Comparison of ENCODE assay signal across 9 cellular contexts in the genomic region with DNA sequence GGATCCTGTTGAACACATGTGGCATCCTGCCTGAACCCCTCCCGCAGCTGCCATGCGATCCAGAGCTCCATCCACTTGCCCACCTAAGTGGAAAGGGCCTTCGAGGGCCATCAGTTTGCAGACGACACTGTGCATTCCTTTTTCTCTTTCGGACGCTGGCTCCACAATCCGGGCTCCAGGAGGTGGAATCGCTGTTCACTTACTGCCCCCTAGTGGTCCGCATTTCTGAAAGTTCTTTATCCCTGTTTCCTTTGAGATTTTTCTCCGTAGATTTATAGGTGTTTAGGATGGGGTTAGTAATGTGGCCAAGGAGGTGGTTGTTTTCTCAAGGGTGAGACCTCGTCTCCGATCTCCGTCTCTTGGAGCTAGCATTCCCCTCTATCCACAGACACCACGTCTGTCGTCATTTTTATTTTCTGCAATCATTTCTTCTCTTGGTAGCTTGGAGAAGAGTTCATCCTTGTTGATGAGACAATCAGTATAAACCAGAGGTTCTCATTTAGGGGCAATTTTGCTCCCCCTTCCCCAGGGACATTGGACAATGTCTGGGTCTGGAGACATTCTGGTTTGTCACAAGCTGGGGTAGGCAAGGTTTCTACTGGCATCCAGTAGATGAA.
A peak's percentile ranks its signal among the peaks of the same experiment; 100 is the strongest.
DNase-seq lines count a peak whose midpoint lies in the region; ATAC-seq, FAIRE-seq and TF ChIP-seq lines count a peak whose summit lies in the region.
"Had no signal": no experiment of that assay in that cellular context is flagged by ENCODE, and none has a peak within 500 bp of the region (broad histone marks: within the 10 kb centered on the region; RNA-seq: fewer than 3 reads in every experiment).

No MANE protein-coding gene starts in this region.

- H3K36me3 Mint-ChIP-seq in WTC11: peaks cover 7% of the 10 kb centered on the region
- H3K36me3 Mint-ChIP-seq: memory B cell had no signal

- DNase-seq in activated gamma-delta T cell treated with Interleukin-2 at 50 U/mL for 16 hours (peak; percentile 8), activated gamma-delta T cell (lab: John Stamatoyannopoulos, UW) (no peak), NB4 (ENCODE audit: low read depth) (peak; percentile 42), WTC11 (ENCODE audit: low spot score) (peak; percentile 67), mesendoderm (peak; percentile 74), thyroid gland (peak; percentile 74 to 82)

- intact Hi-C loops in thyroid gland (cut with DNase I): loop anchor here (10.0 kb wide), 1 partner anchor 524 kb away; no protein-coding TSS in a partner anchor

- H3K56ac ChIP-seq in mesendoderm (ENCODE audit: low read length): no peak overlapping the region

- H3K79me1 ChIP-seq in mesendoderm (ENCODE audit: low read length): no peaks in the 10 kb centered on the region

- H4K8ac ChIP-seq in mesendoderm (ENCODE audit: low read depth, low read length): no peak overlapping the region

- H3K4me2 ChIP-seq in mesendoderm (ENCODE audit: low read length): no peak overlapping the region

- H3K9me3 ChIP-seq in thyroid gland: no peaks in the 10 kb centered on the region

- no peaks in the 10 kb centered on the region for H3K4me1 ChIP-seq in mesendoderm (ENCODE audit: control insufficient read depth, low read depth, low read length)
- peaks cover 6 to 7% of the 10 kb centered on the region in 2 donors for H3K4me1 ChIP-seq in thyroid gland

- H3K27me3 Mint-ChIP-seq in WTC11 (ENCODE audit: low read depth): no peaks in the 10 kb centered on the region

- CTCF ChIA-PET in WTC11 (lab: Charles Lee): interaction anchor here (0.6 to 2.7 kb wide), 15 partner anchors 15 to 1204 kb away, joined by 3 to 15 read pairs (median 6); no protein-coding TSS in a partner anchor

- ATAC-seq in WTC11: peak; percentile 60
- no peak for ATAC-seq in HG02970 (IDR thresholded peaks at IDR 0.05; ENCODE audit: low FRiP score, unreplicated experiment)

- POLR2A ChIA-PET in WTC11 (lab: Charles Lee): interaction anchor here (0.6 to 1.0 kb wide), 2 partner anchors 212 to 948 kb away, joined by 3 to 4 read pairs; no protein-coding TSS in a partner anchor

- H3K9me3 Mint-ChIP-seq in WTC11: no peaks in the 10 kb centered on the region
- H3K9me3 Mint-ChIP-seq: memory B cell had no signal

- no peak overlapping the region for H3K18ac ChIP-seq in mesendoderm (ENCODE audit: low read length)

- H3K27ac Mint-ChIP-seq in WTC11: no peak overlapping the region
- H3K27ac Mint-ChIP-seq: memory B cell had no signal

- peaks cover 12% of the 10 kb centered on the region for H3K4me1 Mint-ChIP-seq in WTC11

- H3K27me3 ChIP-seq in mesendoderm (ENCODE audit: insufficient read depth, low read length, poor library complexity) (no peaks in the 10 kb centered on the region), thyroid gland (no peaks in the 10 kb centered on the region)

- H3K4me3 Mint-ChIP-seq in WTC11: no peak overlapping the region

- H3K27ac ChIP-seq in mesendoderm (ENCODE audit: low read depth, low read length) (no peak overlapping the region), thyroid gland (peak overlapping the region in 2 of 3 donors; percentile 56 to 72)

- H4K5ac ChIP-seq in mesendoderm (ENCODE audit: low read length): no peak overlapping the region

- H3K4me3 ChIP-seq in NB4 (ENCODE audit: low read depth, low read length) (no peak overlapping the region), mesendoderm (ENCODE audit: low read length) (no peak overlapping the region), thyroid gland (replicated peaks in 1 of 3) (no peak overlapping the region)

- H2BK15ac ChIP-seq in mesendoderm (replicated peaks; ENCODE audit: low read depth): no peak overlapping the region

- H3K23ac ChIP-seq in mesendoderm (ENCODE audit: low read length): no peak overlapping the region

- H2BK120ac ChIP-seq in mesendoderm (ENCODE audit: low read depth, low read length): no peak overlapping the region

- FAIRE-seq in endometrium (lab: Jason Lieb, UNC): peak; percentile 23

- no peak overlapping the region for H2BK5ac ChIP-seq in mesendoderm (ENCODE audit: low read length)

- H3K9ac ChIP-seq in mesendoderm (ENCODE audit: low read length): no peak overlapping the region

- no peak overlapping the region for H3K4ac ChIP-seq in mesendoderm (ENCODE audit: low read depth, low read length)

- H3K36me3 ChIP-seq in mesendoderm (ENCODE audit: control insufficient read depth, insufficient read depth, low read length) (no peaks in the 10 kb centered on the region), thyroid gland (peaks cover 2 to 25% of the 10 kb centered on the region in 2 donors)

- TF ChIP-seq POLR2A in NB4 (IDR thresholded peaks at IDR 0.05; ENCODE audit: extremely low read depth, insufficient read length) (no peak), thyroid gland (IDR thresholded peaks at IDR 0.05) (no peak)

- TF ChIP-seq CTCF in NB4 (IDR thresholded peaks at IDR 0.05; ENCODE audit: low read depth, low read length) (peak; percentile 44), WTC11 (IDR thresholded peaks at IDR 0.05) (peak; percentile 66), thyroid gland (IDR thresholded peaks at IDR 0.05) (peak; percentile 55 to 84 (median 72))

- WGBS in mesendoderm (ENCODE audit: extremely low coverage, insufficient coverage, low lambda C conversion rate): no CpG with 5 or more reads among the region's 15 CpGs
- WGBS in thyroid gland, 2 donors: 16 to 19% methylated on average over 15 of the region's 15 CpGs

- H2AK5ac ChIP-seq in mesendoderm (ENCODE audit: low read length): no peak overlapping the region

- no peaks in the 10 kb centered on the region for H3K79me2 ChIP-seq in mesendoderm (ENCODE audit: control insufficient read depth, insufficient read depth, low read length)

TF ChIP-seq in WTC11, 78 proteins besides CTCF, POLR2A, EP300 and RAD21 (continues in another document):
- TF ChIP-seq ZNF416 (CRISPR knock-in tag; IDR thresholded peaks at IDR 0.05): no peak
- TF ChIP-seq ZNF281 (CRISPR knock-in tag; IDR thresholded peaks at IDR 0.05): no peak
- no peak for TF ChIP-seq ZNF396 (CRISPR knock-in tag; IDR thresholded peaks at IDR 0.05; ENCODE audit: borderline replicate concordance)
- TF ChIP-seq ELF4 (CRISPR knock-in tag; IDR thresholded peaks at IDR 0.05; ENCODE audit: low read depth): no peak
- TF ChIP-seq ESRRA (CRISPR knock-in tag; IDR thresholded peaks at IDR 0.05; ENCODE audit: borderline replicate concordance): no peak
- TF ChIP-seq, protein P1, sequence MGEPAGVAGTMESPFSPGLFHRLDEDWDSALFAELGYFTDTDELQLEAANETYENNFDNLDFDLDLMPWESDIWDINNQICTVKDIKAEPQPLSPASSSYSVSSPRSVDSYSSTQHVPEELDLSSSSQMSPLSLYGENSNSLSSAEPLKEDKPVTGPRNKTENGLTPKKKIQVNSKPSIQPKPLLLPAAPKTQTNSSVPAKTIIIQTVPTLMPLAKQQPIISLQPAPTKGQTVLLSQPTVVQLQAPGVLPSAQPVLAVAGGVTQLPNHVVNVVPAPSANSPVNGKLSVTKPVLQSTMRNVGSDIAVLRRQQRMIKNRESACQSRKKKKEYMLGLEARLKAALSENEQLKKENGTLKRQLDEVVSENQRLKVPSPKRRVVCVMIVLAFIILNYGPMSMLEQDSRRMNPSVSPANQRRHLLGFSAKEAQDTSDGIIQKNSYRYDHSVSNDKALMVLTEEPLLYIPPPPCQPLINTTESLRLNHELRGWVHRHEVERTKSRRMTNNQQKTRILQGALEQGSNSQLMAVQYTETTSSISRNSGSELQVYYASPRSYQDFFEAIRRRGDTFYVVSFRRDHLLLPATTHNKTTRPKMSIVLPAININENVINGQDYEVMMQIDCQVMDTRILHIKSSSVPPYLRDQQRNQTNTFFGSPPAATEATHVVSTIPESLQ (CRISPR knock-in tag; IDR thresholded peaks at IDR 0.05): no peak
- TF ChIP-seq, protein P2, sequence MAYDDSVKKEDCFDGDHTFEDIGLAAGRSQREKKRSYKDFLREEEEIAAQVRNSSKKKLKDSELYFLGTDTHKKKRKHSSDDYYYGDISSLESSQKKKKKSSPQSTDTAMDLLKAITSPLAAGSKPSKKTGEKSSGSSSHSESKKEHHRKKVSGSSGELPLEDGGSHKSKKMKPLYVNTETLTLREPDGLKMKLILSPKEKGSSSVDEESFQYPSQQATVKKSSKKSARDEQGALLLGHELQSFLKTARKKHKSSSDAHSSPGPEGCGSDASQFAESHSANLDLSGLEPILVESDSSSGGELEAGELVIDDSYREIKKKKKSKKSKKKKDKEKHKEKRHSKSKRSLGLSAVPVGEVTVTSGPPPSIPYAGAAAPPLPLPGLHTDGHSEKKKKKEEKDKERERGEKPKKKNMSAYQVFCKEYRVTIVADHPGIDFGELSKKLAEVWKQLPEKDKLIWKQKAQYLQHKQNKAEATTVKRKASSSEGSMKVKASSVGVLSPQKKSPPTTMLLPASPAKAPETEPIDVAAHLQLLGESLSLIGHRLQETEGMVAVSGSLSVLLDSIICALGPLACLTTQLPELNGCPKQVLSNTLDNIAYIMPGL (CRISPR knock-in tag; IDR thresholded peaks at IDR 0.05): no peak
- no peak for TF ChIP-seq ZNF232 (CRISPR knock-in tag; IDR thresholded peaks at IDR 0.05)
- no peak for TF ChIP-seq RELA (CRISPR knock-in tag; IDR thresholded peaks at IDR 0.05; ENCODE audit: borderline replicate concordance)
